ENCODE assay signal across 9 cellular contexts in genomic region chr17:72122668-72123495, GRCh38. TPM values are rescaled to one million over a fixed set of nuclear protein-coding genes. Genes with fewer than 3 reads are reported as not detected.
A peak's percentile ranks its signal among the peaks of the same experiment; 100 is the strongest.
DNase-seq lines count a peak whose midpoint lies in the region; TF ChIP-seq lines count a peak whose summit lies in the region.
"Had no signal": no experiment of that assay in that cellular context is flagged by ENCODE, and none has a peak within 500 bp of the region (broad histone marks: within the 10 kb centered on the region; RNA-seq: fewer than 3 reads in every experiment).

No MANE protein-coding gene starts in this region.

- H3K4me1 Mint-ChIP-seq in CD4-positive, alpha-beta memory T cell, result peaks cover 5 to 30% (median 11%) of the 10 kb centered on the region in 4 donors

- H3K9me3 Mint-ChIP-seq in CD4-positive, alpha-beta memory T cell, result peaks cover 0 to 14% (median 0%) of the 10 kb centered on the region in 8 donors

- H3K4me3 ChIP-seq in epithelial cell of esophagus (ENCODE audit: low read length), result peak overlapping the region; percentile 68
- no peak overlapping the region for H3K4me3 ChIP-seq in CD4-positive, alpha-beta memory T cell (ENCODE audit: low read length in 2 of 2)

- CTCF ChIA-PET in CD4-positive, alpha-beta memory T cell (lab: Charles Lee; ENCODE audit: partially characterized antibody), result no interaction called here

- peaks cover 35 to 43% of the 10 kb centered on the region in 2 donors for H3K27me3 Mint-ChIP-seq in CD4-positive, alpha-beta memory T cell

- H3K27me3 ChIP-seq in CD4-positive, alpha-beta memory T cell (ENCODE audit: insufficient read depth, low read length), result peaks cover 12% of the 10 kb centered on the region

- no peak overlapping the region for H3K27ac ChIP-seq in CD4-positive, alpha-beta memory T cell (ENCODE audit: low read depth, low read length)
- H3K27ac ChIP-seq: HL-60 had no signal

- TF ChIP-seq CTCF in epithelial cell of esophagus (IDR thresholded peaks at IDR 0.05; ENCODE audit: insufficient read depth, low read depth, low read length, missing control alignments), result no peak

- DNase-seq in DMS79 (lab: John Stamatoyannopoulos, UW), result peak; percentile 28
- DNase-seq in LHCN-M2 (ENCODE audit: low read depth), result peak; percentile 59
- peak; percentile 56 for DNase-seq in epithelial cell of esophagus (ENCODE audit: low read depth)
- peak in 31 of 56 donors; percentile 13 to 52 (median 32) for DNase-seq in nucleus accumbens (lab: John Stamatoyannopoulos, UW)
- no peak for DNase-seq in NCI-H2081 (lab: John Stamatoyannopoulos, UW)
- DNase-seq in superior temporal gyrus (ENCODE audit: extremely low spot score), result no peak
- DNase-seq in CD4-positive, alpha-beta memory T cell, result no peak
- DNase-seq in SHP77 treated with DMSO at 0.1 percent for 48 hours (lab: John Stamatoyannopoulos, UW), result no peak

- H3K9me3 ChIP-seq in CD4-positive, alpha-beta memory T cell (ENCODE audit: control insufficient read depth in 1 of 2, low read length in 2 of 2), result no peaks in the 10 kb centered on the region

- H3K4me3 Mint-ChIP-seq in CD4-positive, alpha-beta memory T cell, result peak overlapping the region in 4 of 8 donors; percentile 7 to 44 (median 24)

- H3K27ac Mint-ChIP-seq in CD4-positive, alpha-beta memory T cell, result peak overlapping the region in 1 of 7 donors; percentile 18

- H3K36me3 ChIP-seq in CD4-positive, alpha-beta memory T cell (ENCODE audit: insufficient read depth, low read length), result no peaks in the 10 kb centered on the region

- intact Hi-C loops in CD4-positive, alpha-beta memory T cell (cut with micrococcal nuclease), result no loop called here

- H3K36me3 Mint-ChIP-seq in CD4-positive, alpha-beta memory T cell, result no peaks in the 10 kb centered on the region

- no peaks in the 10 kb centered on the region for H3K4me1 ChIP-seq in CD4-positive, alpha-beta memory T cell (ENCODE audit: insufficient read depth, low read length)

- POLR2A ChIA-PET in CD4-positive, alpha-beta memory T cell (lab: Charles Lee; ENCODE audit: partially characterized antibody), result no interaction called here

RNA-seq across cellular contexts. Expression of gene SOX9, which starts 2.1 kb away (rescaled TPM):
- 8.0 and 11.3 TPM in 2 replicates for total RNA-seq in LHCN-M2 (2014; rRNA removed)
- 1.4 TPM for polyA plus RNA-seq in LHCN-M2 (2012)
- total RNA-seq in CD4-positive, alpha-beta memory T cell, result not detected
- not detected for polyA plus RNA-seq in CD4-positive, alpha-beta memory T cell

Comparison
In these comparisons a context has a peak if more than half of its experiments do, and no peak if none do; other contexts are left out.
1. DNase-seq: peak in DMS79 (single experiment), LHCN-M2 (single experiment), epithelial cell of esophagus (single experiment) and nucleus accumbens (31 of 56); none in NCI-H2081 (0 of 2), superior temporal gyrus (single experiment), CD4-positive, alpha-beta memory T cell (0 of 5) and SHP77 treated with DMSO at 0.1 percent for 48 hours (single experiment).